10 cellular contexts compared by ENCODE assay signal in the genomic region with DNA sequence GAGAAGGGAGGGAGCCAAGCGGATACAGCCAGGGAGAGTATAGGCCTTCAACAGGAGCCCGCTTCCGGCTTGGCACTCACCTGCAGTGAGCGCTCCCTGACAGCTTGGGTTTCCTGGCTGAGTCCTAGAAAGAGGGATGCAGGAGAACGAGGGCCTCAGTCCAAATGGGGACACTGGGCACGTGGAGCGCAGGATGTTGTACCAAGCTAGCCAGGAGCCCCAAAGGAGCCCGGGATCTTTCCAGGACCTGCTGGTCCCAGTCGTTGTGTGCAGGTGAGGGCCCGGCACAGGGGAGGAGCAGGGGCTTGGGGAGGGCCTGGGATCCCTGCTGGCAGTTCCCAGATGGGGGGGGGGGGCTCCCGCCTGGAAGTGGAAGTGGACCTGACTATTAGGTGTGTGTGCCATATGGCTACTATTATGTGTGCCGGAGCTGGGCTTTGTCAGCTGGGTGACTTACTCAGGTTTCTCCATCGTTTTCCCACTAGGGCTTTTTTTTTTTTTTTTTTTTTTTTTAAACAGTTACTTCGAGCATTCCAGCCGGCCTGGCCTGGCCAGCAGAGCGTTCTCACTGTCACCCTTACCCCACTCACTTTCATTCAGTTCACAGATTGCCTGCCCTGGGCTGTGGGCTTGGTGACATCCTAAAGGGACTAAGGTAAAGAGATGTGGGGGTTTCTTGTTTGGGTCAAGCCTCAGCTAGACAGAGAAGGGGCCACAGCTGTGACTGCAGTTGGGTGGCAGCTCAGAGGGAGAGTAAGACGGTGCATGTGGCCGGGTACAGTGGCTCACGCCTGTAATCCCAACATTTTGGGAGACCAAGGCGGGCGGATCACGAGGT. TPM values are rescaled to one million over a fixed set of nuclear protein-coding genes. Genes with fewer than 3 reads are reported as not detected.
DNase-seq lines count a peak whose midpoint lies in the region; ATAC-seq and TF ChIP-seq lines count a peak whose summit lies in the region.
"Had no signal": no experiment of that assay in that cellular context is flagged by ENCODE, and none has a peak within 500 bp of the region (broad histone marks: within the 10 kb centered on the region; RNA-seq: fewer than 3 reads in every experiment).

No MANE protein-coding gene starts in this region.

- H3K4me1 ChIP-seq in ovary (ENCODE audit: insufficient read depth), result peaks cover 22% of the 10 kb centered on the region

- 65 to 74% (median 70%) methylated on average over 22 of the region's 22 CpGs for WGBS in ovary, 3 donors

- no peaks in the 10 kb centered on the region for H3K36me3 ChIP-seq in ovary

- intact Hi-C loops in ovary (cut with DNase I), result no loop called here

- ATAC-seq in HG03442 (IDR thresholded peaks at IDR 0.05; ENCODE audit: unreplicated experiment) (no peak), HG03196 (IDR thresholded peaks at IDR 0.05; ENCODE audit: unreplicated experiment) (no peak)
- ATAC-seq: natural killer cell had no signal

- H3K9me3 ChIP-seq in ovary, result no peaks in the 10 kb centered on the region

- TF ChIP-seq CTCF in VCaP (conservative IDR thresholded peaks at IDR 0.05) (no peak), fibroblast of mammary gland (conservative IDR thresholded peaks at IDR 0.05; ENCODE audit: control insufficient read depth, insufficient read depth, low read depth, low read length) (no peak), ovary (IDR thresholded peaks at IDR 0.05) (no peak)

- H3K27ac ChIP-seq in VCaP, result peak overlapping the region; percentile 97
- peak overlapping the region; percentile 64 to 77 for H3K27ac ChIP-seq in ovary

- no peak for TF ChIP-seq EP300 in ovary (IDR thresholded peaks at IDR 0.05)

- H3K4me3 ChIP-seq in fibroblast of mammary gland (ENCODE audit: control insufficient read depth, low read depth, low read length) (no peak overlapping the region), ovary (no peak overlapping the region)

- no peaks in the 10 kb centered on the region for H3K27me3 ChIP-seq in ovary

- DNase-seq in AG20443 (ENCODE audit: low spot score) (peak; percentile 42), fibroblast of mammary gland (ENCODE audit: low read depth) (peak; percentile 49), ovary (peak in 3 of 5 donors; percentile 30 to 41 (median 37)), NCI-H2029 (lab: John Stamatoyannopoulos, UW) (no peak), glomerular visceral epithelial cell (ENCODE audit: extremely low spot score) (no peak)
- DNase-seq: activated CD4-positive, alpha-beta memory T cell treated with anti-CD3 and anti-CD28 coated beads for 36 hours; natural killer cell had no signal

- TF ChIP-seq POLR2A in ovary (IDR thresholded peaks at IDR 0.05), result no peak

RNA-seq across cellular contexts. Expression of a gene that starts 3.8 kb away (rescaled TPM):
- total RNA-seq in ovary, result 100 to 1,000 TPM in 4 of 7 donors, 10 to 100 TPM in 3; 58.7 to 125 (median 101) TPM
- 10 to 100 TPM; 22.3 to 77.4 TPM for polyA plus RNA-seq in ovary

RNA-seq across cellular contexts. Expression of a gene that starts 6.8 kb away (rescaled TPM):
- 10 to 100 TPM; 19.0 to 40.3 (median 33.8) TPM for total RNA-seq in ovary
- polyA plus RNA-seq in ovary, result 10 to 100 TPM in 1 of 2 donors, 1 to 10 TPM in 1; 1.9 to 28.8 TPM

RNA-seq across cellular contexts. Expression of a gene that starts 9.5 kb away (rescaled TPM):
- 10 to 100 TPM; 58.0 to 93.3 (median 75.8) TPM for total RNA-seq in ovary
- 10 to 100 TPM in 1 of 2 donors, 1 to 10 TPM in 1; 5.4 to 95.2 TPM for polyA plus RNA-seq in ovary

RNA-seq across cellular contexts. Expression of a gene that starts 30.7 kb away (rescaled TPM):
- total RNA-seq in ovary, result 100 to 1,000 TPM in 4 of 7 donors, 10 to 100 TPM in 3; 55.6 to 127 (median 108) TPM
- 10 to 100 TPM; 10.5 to 53.2 TPM for polyA plus RNA-seq in ovary

RNA-seq across cellular contexts. Expression of a gene that starts 32.4 kb away (rescaled TPM):
- total RNA-seq in ovary, result 1 to 10 TPM; 2.7 to 5.9 (median 4.1) TPM
- polyA plus RNA-seq in ovary, result 1 to 10 TPM; 3.8 to 9.4 TPM

Comparison
In these comparisons a context has a peak if more than half of its experiments do, and no peak if none do; other contexts are left out.
1. DNase-seq: peak in AG20443 (single experiment), fibroblast of mammary gland (single experiment) and ovary (3 of 5); none in NCI-H2029 (single experiment) and glomerular visceral epithelial cell (single experiment).